Comparison of ENCODE assay signal across 8 cellular contexts in genomic region chr17:79741751-79742588, GRCh38. TPM values are rescaled to one million over a fixed set of nuclear protein-coding genes. Genes with fewer than 3 reads are reported as not detected.
DNase-seq lines count a peak whose midpoint lies in the region; ATAC-seq and TF ChIP-seq lines count a peak whose summit lies in the region.

No MANE protein-coding gene starts in this region.

- in situ Hi-C loops in GM23248 (cut with MboI), result no loop called here

- H3K4me1 ChIP-seq in GM23248 (ENCODE audit: insufficient read depth), result no peaks in the 10 kb centered on the region
- peaks cover 18% of the 10 kb centered on the region for H3K4me1 ChIP-seq in ectodermal cell (ENCODE audit: control insufficient read depth, insufficient read depth, low read length)
- peaks cover 17% of the 10 kb centered on the region for H3K4me1 ChIP-seq in lower lobe of right lung

- H3K4me2 ChIP-seq in GM23248 (ENCODE audit: unreplicated experiment), result no peak overlapping the region

- H3K27ac ChIP-seq in AG04450 (ENCODE audit: low read depth, low read length) (no peak overlapping the region), GM23248 (no peak overlapping the region), ectodermal cell (ENCODE audit: insufficient read depth, low read depth, low read length, poor library complexity, severe bottlenecking) (no peak overlapping the region), lower lobe of right lung (no peak overlapping the region)

- TF ChIP-seq CTCF in AG04450 (IDR thresholded peaks at IDR 0.05; ENCODE audit: low read depth, low read length) (peak; percentile 81), lower lobe of right lung (IDR thresholded peaks at IDR 0.05) (peak; percentile 94)

- POLR2A ChIA-PET in AG04450 (lab: Yijun Ruan, JAX), result interaction anchor here (0.8 to 1.0 kb wide), 2 partner anchors 97 to 246 kb away, joined by 3 to 4 read pairs; no protein-coding TSS in a partner anchor

- no peaks in the 10 kb centered on the region for H3K36me3 ChIP-seq in GM23248 (ENCODE audit: low read depth)
- no peaks in the 10 kb centered on the region for H3K36me3 ChIP-seq in ectodermal cell (ENCODE audit: control insufficient read depth, insufficient read depth, low read length)
- H3K36me3 ChIP-seq in lower lobe of right lung, result no peaks in the 10 kb centered on the region

- no peak for DNase-seq in AG04450 (ENCODE audit: low read depth, low spot score)
- DNase-seq in GM23248, result peak; percentile 61
- peak; percentile 38 to 92 for DNase-seq in NCI-H526 (lab: John Stamatoyannopoulos, UW)
- DNase-seq in activated CD4-positive, alpha-beta T cell treated with anti-CD3 and anti-CD28 coated beads, Interleukin-2, amount 50 U/mL, for 24 hours (ENCODE audit: low read depth in 1 of 2, low spot score in 1 of 2), result peak; percentile 51 to 61
- peak; percentile 83 for DNase-seq in lower lobe of right lung
- DNase-seq in stimulated activated CD8-positive, alpha-beta memory T cell treated with anti-CD3 and anti-CD28 coated beads, Interleukin-12 subunit alpha, Interleukin-12 subunit beta, amount 100 ng/mL, for 1 hour (ENCODE audit: low read depth), result peak; percentile 48

- CTCF ChIA-PET in AG04450 (lab: Charles Lee), result interaction anchor here (0.6 to 2.1 kb wide), 12 partner anchors 7 to 265 kb away, joined by 3 to 10 read pairs (median 3); no protein-coding TSS in a partner anchor

- H3K9me3 ChIP-seq in AG04450 (ENCODE audit: control insufficient read depth, insufficient read depth, low read length) (no peaks in the 10 kb centered on the region), GM23248 (ENCODE audit: low read depth) (no peaks in the 10 kb centered on the region), ectodermal cell (ENCODE audit: control insufficient read depth, low read length) (no peaks in the 10 kb centered on the region), lower lobe of right lung (no peaks in the 10 kb centered on the region)

- H3K79me2 ChIP-seq in GM23248 (ENCODE audit: insufficient read depth), result no peaks in the 10 kb centered on the region

- no peaks in the 10 kb centered on the region for H4K20me1 ChIP-seq in GM23248 (ENCODE audit: insufficient read depth)

- ATAC-seq in lower lobe of right lung (peak; percentile 73), GM19324 (IDR thresholded peaks at IDR 0.05; ENCODE audit: low FRiP score, unreplicated experiment) (no peak)

- no peak overlapping the region for H2AFZ ChIP-seq in GM23248

- H3F3A ChIP-seq in GM23248 (ENCODE audit: insufficient read depth), result no peaks in the 10 kb centered on the region

- H3K9ac ChIP-seq in GM23248, result no peak overlapping the region

- intact Hi-C loops in lower lobe of right lung (cut with DNase I), result no loop called here

- H3K27me3 ChIP-seq in AG04450 (ENCODE audit: control insufficient read depth, insufficient read depth, low read length) (peaks cover 53% of the 10 kb centered on the region), GM23248 (replicated peaks; ENCODE audit: insufficient read depth) (peaks cover 33% of the 10 kb centered on the region), ectodermal cell (ENCODE audit: control insufficient read depth, insufficient read depth, low read length, poor library complexity, severe bottlenecking) (peaks cover 33% of the 10 kb centered on the region), lower lobe of right lung (ENCODE audit: low read depth) (peaks cover 56% of the 10 kb centered on the region)

- 11% methylated on average over 44 to 47 of the region's 53 CpGs for WGBS in GM23248 (ENCODE audit: low coverage in 1 of 2, low lambda C conversion rate in 2 of 2, missing lambda C conversion rate in 2 of 2), 2 experiments
- 16 to 17% methylated on average over 53 of the region's 53 CpGs for WGBS in ectodermal cell, 2 experiments

- H3K4me3 ChIP-seq in AG04450 (ENCODE audit: low read depth, low read length) (no peak overlapping the region), GM23248 (no peak overlapping the region), ectodermal cell (ENCODE audit: insufficient read depth, low read depth, low read length) (peak overlapping the region; percentile 49), lower lobe of right lung (no peak overlapping the region)

- H3K9me2 ChIP-seq in GM23248 (ENCODE audit: insufficient read depth), result no peaks in the 10 kb centered on the region

RNA-seq across cellular contexts. Expression of gene ENPP7, which starts 11.2 kb away (rescaled TPM):
- not detected in 2 replicates for polyA plus RNA-seq in AG04450 (2011; rRNA removed)
- polyA minus RNA-seq in AG04450 (2011; rRNA and poly(A)+ RNA removed), result not detected in 2 replicates
- total RNA-seq in GM23248 (2014; rRNA removed; shearing (Covaris generic)), result not detected in 2 replicates
- not detected in 2 replicates for polyA plus RNA-seq in GM23248 (2016; fragmentation: Nextera tagmentation; extraction: Ambion mirVana)
- not detected for polyA plus RNA-seq in ectodermal cell (2013, experiment 1 of 4)
- polyA plus RNA-seq in ectodermal cell (2013, experiment 2 of 4), result not detected
- polyA plus RNA-seq in ectodermal cell (2013, experiment 3 of 4), result not detected
- polyA plus RNA-seq in ectodermal cell (2013, experiment 4 of 4), result not detected
- 0.18 TPM for total RNA-seq in lower lobe of right lung

RNA-seq across cellular contexts. Expression of gene CBX2, which starts 36.0 kb away (rescaled TPM):
- polyA plus RNA-seq in AG04450 (2011; rRNA removed), result 2.2 and 2.3 TPM in 2 replicates
- polyA minus RNA-seq in AG04450 (2011; rRNA and poly(A)+ RNA removed), result 3.2 and 4.4 TPM in 2 replicates
- 0.11 and 0.13 TPM in 2 replicates for total RNA-seq in GM23248 (2014; rRNA removed; shearing (Covaris generic))
- 0.13 and 0.23 TPM in 2 replicates for polyA plus RNA-seq in GM23248 (2016; fragmentation: Nextera tagmentation; extraction: Ambion mirVana)
- polyA plus RNA-seq in ectodermal cell (2013, experiment 1 of 4), result 131 TPM
- polyA plus RNA-seq in ectodermal cell (2013, experiment 2 of 4), result 138 TPM
- polyA plus RNA-seq in ectodermal cell (2013, experiment 3 of 4), result 105 TPM
- 110 TPM for polyA plus RNA-seq in ectodermal cell (2013, experiment 4 of 4)
- 3.9 TPM for total RNA-seq in lower lobe of right lung

RNA-seq across cellular contexts. Expression of gene CBX8, which starts 54.9 kb away (rescaled TPM):
- 0.37 and 1.5 TPM in 2 replicates for polyA plus RNA-seq in AG04450 (2011; rRNA removed)
- 0.87 and 1.4 TPM in 2 replicates for polyA minus RNA-seq in AG04450 (2011; rRNA and poly(A)+ RNA removed)
- 2.7 and 3.9 TPM in 2 replicates for total RNA-seq in GM23248 (2014; rRNA removed; shearing (Covaris generic))
- 5.9 and 6.4 TPM in 2 replicates for polyA plus RNA-seq in GM23248 (2016; fragmentation: Nextera tagmentation; extraction: Ambion mirVana)
- 10.4 TPM for polyA plus RNA-seq in ectodermal cell (2013, experiment 1 of 4)
- 8.2 TPM for polyA plus RNA-seq in ectodermal cell (2013, experiment 2 of 4)
- polyA plus RNA-seq in ectodermal cell (2013, experiment 3 of 4), result 6.6 TPM
- 7.7 TPM for polyA plus RNA-seq in ectodermal cell (2013, experiment 4 of 4)
- 5.8 TPM for total RNA-seq in lower lobe of right lung
